In genomic region chr9:95513722-95514121, GRCh38 we compare ENCODE assay signal across 25 cellular contexts. TPM values are rescaled to one million over a fixed set of nuclear protein-coding genes. Genes with fewer than 3 reads are reported as not detected.
DNase-seq lines count a peak whose midpoint lies in the region; ATAC-seq and TF ChIP-seq lines count a peak whose summit lies in the region.
"Had no signal": no experiment of that assay in that cellular context is flagged by ENCODE, and none has a peak within 500 bp of the region (broad histone marks: within the 10 kb centered on the region; RNA-seq: fewer than 3 reads in every experiment).

No MANE protein-coding gene starts in this region.

- TF ChIP-seq CTCF in DOHH2 (IDR thresholded peaks at IDR 0.05; ENCODE audit: low read depth, low read length, poor library complexity, severe bottlenecking) (no peak), WTC11 (IDR thresholded peaks at IDR 0.05) (no peak), transverse colon (IDR thresholded peaks at IDR 0.05) (no peak)

- no peaks in the 10 kb centered on the region for H3K9me3 Mint-ChIP-seq in WTC11
- H3K9me3 Mint-ChIP-seq: activated naive CD8-positive, alpha-beta T cell treated with anti-CD3 and anti-CD28 coated beads, Interleukin-2, amount 10 ng/mL, durations not matched to agents 7 days and 5 days; memory B cell had no signal

- H3K4me3 ChIP-seq in DOHH2 (ENCODE audit: low read length) (no peak overlapping the region), mucosa of rectum (ENCODE audit: low read length in 2 of 2) (peak overlapping the region; percentile 1 to 71), transverse colon (peak overlapping the region in 1 of 4 donors; percentile 12)
- H3K4me3 ChIP-seq: gastroesophageal sphincter, vagina had no signal

- DNase-seq in WTC11 (ENCODE audit: low spot score): no peak
- DNase-seq in transverse colon: no peak
- no peak for DNase-seq in stimulated activated CD4-positive, alpha-beta T cell treated with anti-CD3 and anti-CD28 coated beads, Interleukin-1b, Interleukin-23, amount 100 ng/mL, for 48 hours
- no peak for DNase-seq in NCI-H2029 (lab: John Stamatoyannopoulos, UW)
- DNase-seq: activated CD4-positive, alpha-beta T cell treated with anti-CD3 and anti-CD28 coated beads, Interleukin-2, amount 50 U/mL, for 1 hour; activated CD4-positive, CD25-positive, alpha-beta regulatory T cell; activated gamma-delta T cell treated with Interleukin-2 at 50 U/mL for 16 hours; activated naive CD8-positive, alpha-beta T cell treated with anti-CD3 and anti-CD28 coated beads, Interleukin-2, amount 10 ng/mL, durations not matched to agents 7 days and 5 days; activated T-cell treated with anti-CD3 and anti-CD28 coated beads, Interleukin-2, amount 50 U/mL, for 4 hours; aorta; Calu3; DMS79; GDM1; NCI-H1930; NCI-H510A treated with DMSO at 0.1 percent for 48 hours; PC-3; SK-N-SH; stimulated activated naive CD4-positive, alpha-beta T cell treated with Interleukin-2 at 50 U/mL for 16 hours had no signal

- H3K9me3 ChIP-seq in DOHH2 (ENCODE audit: control insufficient read depth, insufficient read depth, low read length): no peaks in the 10 kb centered on the region
- H3K9me3 ChIP-seq in mucosa of rectum (ENCODE audit: control insufficient read depth in 2 of 2, low read length in 2 of 2): no peaks in the 10 kb centered on the region
- H3K9me3 ChIP-seq in transverse colon: no peaks in the 10 kb centered on the region
- H3K9me3 ChIP-seq: gastroesophageal sphincter, SK-N-SH, vagina had no signal

- WGBS in transverse colon (ENCODE audit: low coverage in 1 of 2), 2 donors: 72 to 80% methylated on average over 2 to 3 of the region's 3 CpGs

- no peak overlapping the region for H3K27ac ChIP-seq in DOHH2 (ENCODE audit: low read depth, low read length)
- H3K27ac ChIP-seq in mucosa of rectum (ENCODE audit: low read depth in 2 of 2, low read length in 2 of 2): peak overlapping the region; percentile 9 to 38
- peak overlapping the region in 3 of 4 donors; percentile 91 to 95 (median 95) for H3K27ac ChIP-seq in transverse colon
- H3K27ac ChIP-seq: gastroesophageal sphincter, vagina had no signal

- POLR2A ChIA-PET in WTC11 (lab: Charles Lee): no interaction called here

- H3K9me2 ChIP-seq in DOHH2 (replicated peaks; ENCODE audit: control insufficient read depth, low read length): no peaks in the 10 kb centered on the region; the same call in 1 of the 2 replicates
- H3K9me2 ChIP-seq: SK-N-SH had no signal

- in situ Hi-C loops in transverse colon (cut with MboI; ENCODE audit: low pct_ligation_motif_present in 1 of 4, low pct_unique_long_range_greater_than_20kb in 1 of 4, low sequenced_read_pairs in 3 of 4): loop anchor here in 2 of 4 donors (10.0 to 25.0 kb wide), 2 partner anchors 201 to 361 kb away; partner anchors contain the start of genes ERCC6L2 (in 1 of the 2) and FANCC (in 1 of the 2)

- H3K4me1 Mint-ChIP-seq in WTC11: peaks cover 54% of the 10 kb centered on the region

- H3K36me3 Mint-ChIP-seq in WTC11: no peaks in the 10 kb centered on the region

- TF ChIP-seq EP300 in transverse colon (IDR thresholded peaks at IDR 0.05; ENCODE audit: low read depth): no peak

- no peak overlapping the region for H3K9ac ChIP-seq in mucosa of rectum (ENCODE audit: low read depth in 1 of 2, low read length in 2 of 2)
- H3K9ac ChIP-seq: SK-N-SH had no signal

- peaks cover 40% of the 10 kb centered on the region for H3K79me2 ChIP-seq in DOHH2 (ENCODE audit: control insufficient read depth, low read length)

- H3K27ac Mint-ChIP-seq in WTC11: no peak overlapping the region
- H3K27ac Mint-ChIP-seq: activated naive CD8-positive, alpha-beta T cell treated with anti-CD3 and anti-CD28 coated beads, Interleukin-2, amount 10 ng/mL, durations not matched to agents 7 days and 5 days; memory B cell had no signal

- ATAC-seq in WTC11: no peak
- no peak for ATAC-seq in HG02678 (IDR thresholded peaks at IDR 0.05; ENCODE audit: unreplicated experiment)
- ATAC-seq: activated T-cell treated with anti-CD3 and anti-CD28 coated beads, Interleukin-2, amount 50 U/mL, for 4 hours; gastroesophageal sphincter; left lobe of liver; PC-3 had no signal

- peak overlapping the region; percentile 2 for H3K4me3 Mint-ChIP-seq in WTC11
- H3K4me3 Mint-ChIP-seq: activated naive CD8-positive, alpha-beta T cell treated with anti-CD3 and anti-CD28 coated beads, Interleukin-2, amount 10 ng/mL, durations not matched to agents 7 days and 5 days; memory B cell had no signal

- TF ChIP-seq POLR2A in transverse colon (IDR thresholded peaks at IDR 0.05): no peak

- H3K4me2 ChIP-seq in DOHH2 (ENCODE audit: low read length): peak overlapping the region; percentile 85
- H3K4me2 ChIP-seq: SK-N-SH had no signal

- peaks cover 61% of the 10 kb centered on the region for H3K27me3 Mint-ChIP-seq in WTC11 (ENCODE audit: low read depth)

- H3K36me3 ChIP-seq in DOHH2 (ENCODE audit: control insufficient read depth, low read length): peaks cover 21% of the 10 kb centered on the region
- H3K36me3 ChIP-seq in mucosa of rectum (ENCODE audit: control insufficient read depth in 2 of 2, insufficient read depth in 2 of 2, low read length in 2 of 2): no peaks in the 10 kb centered on the region
- no peaks in the 10 kb centered on the region for H3K36me3 ChIP-seq in transverse colon
- H3K36me3 ChIP-seq: gastroesophageal sphincter, vagina had no signal

- H3K27me3 ChIP-seq in DOHH2 (ENCODE audit: control insufficient read depth, low read length): peaks cover 33% of the 10 kb centered on the region
- peaks cover 0 to 3% of the 10 kb centered on the region in 2 donors for H3K27me3 ChIP-seq in mucosa of rectum (ENCODE audit: control insufficient read depth in 2 of 2, insufficient read depth in 2 of 2, low read length in 2 of 2)
- H3K27me3 ChIP-seq in transverse colon: peaks cover 17% of the 10 kb centered on the region
- H3K27me3 ChIP-seq: vagina had no signal

- H4K20me1 ChIP-seq in DOHH2 (ENCODE audit: control insufficient read depth, insufficient read depth, low read depth, low read length): no peaks in the 10 kb centered on the region; the same call in 1 of the 2 replicates

- intact Hi-C loops in transverse colon (cut with DNase I; ENCODE audit: low total_unique reads): loop anchor here (10.0 kb wide), 1 partner anchor 199 kb away; the partner anchor contains the start of gene FANCC

- H3K4me1 ChIP-seq in DOHH2 (ENCODE audit: control insufficient read depth, low read length) (peaks cover 48% of the 10 kb centered on the region), mucosa of rectum (ENCODE audit: control insufficient read depth in 2 of 2, insufficient read depth in 2 of 2, low read length in 2 of 2) (peaks cover 21 to 23% of the 10 kb centered on the region in 2 donors), transverse colon (peaks cover 6 to 35% (median 26%) of the 10 kb centered on the region in 4 donors)

- H3F3A ChIP-seq in DOHH2 (ENCODE audit: control insufficient read depth, insufficient read depth): peaks cover 24% of the 10 kb centered on the region

- CTCF ChIA-PET in WTC11 (lab: Charles Lee): interaction anchor here (0.5 to 0.9 kb wide), 4 partner anchors 19 to 704 kb away, joined by 3 to 4 read pairs (median 3); no protein-coding TSS in a partner anchor

TF ChIP-seq in WTC11, 78 proteins besides CTCF, POLR2A, EP300 and RAD21:
- TF ChIP-seq MXD4 (CRISPR knock-in tag; IDR thresholded peaks at IDR 0.05; ENCODE audit: borderline replicate concordance): no peak
- no peak for TF ChIP-seq SMAD3 (CRISPR knock-in tag; IDR thresholded peaks at IDR 0.05; ENCODE audit: borderline replicate concordance)
- no peak for TF ChIP-seq CDX4 (CRISPR knock-in tag; IDR thresholded peaks at IDR 0.05; ENCODE audit: borderline replicate concordance)
- TF ChIP-seq JUN (CRISPR knock-in tag; IDR thresholded peaks at IDR 0.05): no peak

RNA-seq across cellular contexts. Expression of gene PTCH1, which starts 3.0 kb away (rescaled TPM):
- total RNA-seq in WTC11 (2021) (27.9 to 38.0 TPM (median 30.9 TPM) in 3 replicates), transverse colon (10 to 100 TPM; 12.3 to 50.9 (median 26.4) TPM)
